Comparison of ENCODE assay signal across 12 cellular contexts in the genomic region with DNA sequence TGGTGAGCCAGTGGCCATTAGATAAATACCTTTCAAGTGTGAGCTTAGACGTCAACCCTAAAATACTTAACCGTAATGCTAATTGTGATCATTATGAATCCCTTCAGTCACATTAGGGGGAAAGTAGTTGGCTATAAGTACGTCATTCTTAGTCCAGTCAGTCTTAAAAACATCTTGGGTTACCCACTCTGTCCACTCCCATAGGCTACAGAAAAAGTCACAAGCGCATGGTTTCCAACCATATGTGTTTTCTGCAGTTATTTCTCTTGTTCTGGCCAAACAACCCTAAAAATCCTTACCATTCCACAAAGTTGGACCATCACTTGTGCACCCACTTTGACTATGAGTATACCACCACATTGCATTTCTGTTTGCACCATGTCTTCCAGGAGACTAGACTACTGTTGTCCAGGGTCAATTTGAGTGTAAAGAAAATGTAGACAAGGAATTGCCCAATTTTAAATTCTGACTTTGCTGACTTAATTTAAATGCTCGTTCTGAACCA. TPM values are rescaled to one million over a fixed set of nuclear protein-coding genes. Genes with fewer than 3 reads are reported as not detected.
A peak's percentile ranks its signal among the peaks of the same experiment; 100 is the strongest.
DNase-seq lines count a peak whose midpoint lies in the region; ATAC-seq, FAIRE-seq and TF ChIP-seq lines count a peak whose summit lies in the region.
"Had no signal": no experiment of that assay in that cellular context is flagged by ENCODE, and none has a peak within 500 bp of the region (broad histone marks: within the 10 kb centered on the region; RNA-seq: fewer than 3 reads in every experiment).

No MANE protein-coding gene starts in this region.

- no peak overlapping the region for H3K4me3 ChIP-seq in CD4-positive, alpha-beta memory T cell (ENCODE audit: low read length in 2 of 2)
- no peak overlapping the region for H3K4me3 ChIP-seq in naive thymus-derived CD4-positive, alpha-beta T cell (ENCODE audit: low read length)
- H3K4me3 ChIP-seq in small intestine (ENCODE audit: low read depth in 1 of 2, low read length in 2 of 2): no peak overlapping the region
- H3K4me3 ChIP-seq: gastroesophageal sphincter, lung had no signal

- H3K4me1 ChIP-seq in CD4-positive, alpha-beta memory T cell (ENCODE audit: insufficient read depth, low read length): peaks cover 32% of the 10 kb centered on the region
- H3K4me1 ChIP-seq in naive thymus-derived CD4-positive, alpha-beta T cell (ENCODE audit: control insufficient read depth in 2 of 2, insufficient read depth in 2 of 2, low read length in 2 of 2): peaks cover 14 to 18% of the 10 kb centered on the region in 2 donors
- peaks cover 0 to 2% of the 10 kb centered on the region in 2 donors for H3K4me1 ChIP-seq in small intestine (ENCODE audit: control insufficient read depth in 2 of 2, insufficient read depth in 1 of 2, low read depth in 1 of 2, low read length in 1 of 2)

- H3K4me1 Mint-ChIP-seq in CD4-positive, alpha-beta memory T cell: peaks cover 19 to 58% (median 37%) of the 10 kb centered on the region in 4 donors
- H3K4me1 Mint-ChIP-seq in HFFc6 (ENCODE audit: low read depth): peaks cover 41% of the 10 kb centered on the region
- H3K4me1 Mint-ChIP-seq in activated naive CD8-positive, alpha-beta T cell (ENCODE audit: low read depth): peaks cover 30% of the 10 kb centered on the region
- peaks cover 28 to 44% (median 41%) of the 10 kb centered on the region in 7 donors for H3K4me1 Mint-ChIP-seq in naive thymus-derived CD4-positive, alpha-beta T cell

- CTCF ChIA-PET in CD4-positive, alpha-beta memory T cell (lab: Charles Lee; ENCODE audit: partially characterized antibody): no interaction called here
- CTCF ChIA-PET in naive thymus-derived CD4-positive, alpha-beta T cell (lab: Charles Lee): no interaction called here

- intact Hi-C loops in CD4-positive, alpha-beta memory T cell (cut with micrococcal nuclease): no loop called here
- intact Hi-C loops in naive thymus-derived CD4-positive, alpha-beta T cell (cut with micrococcal nuclease): no loop called here

- peaks cover 29 to 58% of the 10 kb centered on the region in 2 donors for H3K36me3 Mint-ChIP-seq in CD4-positive, alpha-beta memory T cell
- peaks cover 45% of the 10 kb centered on the region for H3K36me3 Mint-ChIP-seq in HFFc6 (ENCODE audit: low read depth)
- peaks cover 33% of the 10 kb centered on the region for H3K36me3 Mint-ChIP-seq in activated naive CD8-positive, alpha-beta T cell
- peaks cover 11 to 39% (median 25%) of the 10 kb centered on the region in 5 donors for H3K36me3 Mint-ChIP-seq in naive thymus-derived CD4-positive, alpha-beta T cell

- WGBS in small intestine, 3 donors: 81 to 84% (median 83%) methylated on average over 5 of the region's 5 CpGs

- no peak for ATAC-seq in naive thymus-derived CD4-positive, alpha-beta T cell
- ATAC-seq in HG03108 (IDR thresholded peaks at IDR 0.05; ENCODE audit: unreplicated experiment): no peak
- ATAC-seq: gastroesophageal sphincter, right cardiac atrium had no signal

- no peaks in the 10 kb centered on the region for H3K9me3 ChIP-seq in CD4-positive, alpha-beta memory T cell (ENCODE audit: control insufficient read depth in 1 of 2, low read length in 2 of 2)
- H3K9me3 ChIP-seq in naive thymus-derived CD4-positive, alpha-beta T cell (ENCODE audit: control insufficient read depth in 2 of 3, low read length in 3 of 3): no peaks in the 10 kb centered on the region
- no peaks in the 10 kb centered on the region for H3K9me3 ChIP-seq in small intestine (ENCODE audit: control insufficient read depth, low read depth)
- H3K9me3 ChIP-seq: gastroesophageal sphincter had no signal

- H3K4me3 Mint-ChIP-seq in CD4-positive, alpha-beta memory T cell: peak overlapping the region in 2 of 8 donors; percentile 5 to 70
- peak overlapping the region; percentile 100; the same call in 1 of the 2 replicates for H3K4me3 Mint-ChIP-seq in HFFc6
- peak overlapping the region; percentile 98 for H3K4me3 Mint-ChIP-seq in activated naive CD8-positive, alpha-beta T cell
- peak overlapping the region in 4 of 10 donors; percentile 1 to 23 (median 6) for H3K4me3 Mint-ChIP-seq in naive thymus-derived CD4-positive, alpha-beta T cell

- peak overlapping the region in 6 of 7 donors; percentile 2 to 100 (median 80) for H3K27ac Mint-ChIP-seq in CD4-positive, alpha-beta memory T cell
- H3K27ac Mint-ChIP-seq in HFFc6: peak overlapping the region; percentile 25
- peak overlapping the region; percentile 68 for H3K27ac Mint-ChIP-seq in activated naive CD8-positive, alpha-beta T cell
- peak overlapping the region in 8 of 9 donors; percentile 0 to 98 (median 49) for H3K27ac Mint-ChIP-seq in naive thymus-derived CD4-positive, alpha-beta T cell

- no peaks in the 10 kb centered on the region for H3K27me3 ChIP-seq in CD4-positive, alpha-beta memory T cell (ENCODE audit: insufficient read depth, low read length)
- no peaks in the 10 kb centered on the region for H3K27me3 ChIP-seq in naive thymus-derived CD4-positive, alpha-beta T cell (ENCODE audit: control insufficient read depth in 2 of 2, insufficient read depth in 2 of 2, low read length in 2 of 2)
- no peaks in the 10 kb centered on the region for H3K27me3 ChIP-seq in small intestine (ENCODE audit: control insufficient read depth in 2 of 2, insufficient read depth in 2 of 2, low read length in 2 of 2)
- H3K27me3 ChIP-seq: gastroesophageal sphincter had no signal

- H3K9me3 Mint-ChIP-seq in CD4-positive, alpha-beta memory T cell: no peaks in the 10 kb centered on the region
- H3K9me3 Mint-ChIP-seq in HFFc6: 0 out of 2 replicates have a peak, but pooled peaks cover 3% of the 10 kb centered on the region
- no peaks in the 10 kb centered on the region for H3K9me3 Mint-ChIP-seq in activated naive CD8-positive, alpha-beta T cell (ENCODE audit: low read depth)
- H3K9me3 Mint-ChIP-seq in naive thymus-derived CD4-positive, alpha-beta T cell: no peaks in the 10 kb centered on the region

- H3K27me3 Mint-ChIP-seq in CD4-positive, alpha-beta memory T cell: peaks cover 0 to 4% of the 10 kb centered on the region in 2 donors
- peaks cover 7% of the 10 kb centered on the region for H3K27me3 Mint-ChIP-seq in HFFc6 (ENCODE audit: insufficient read depth)
- no peaks in the 10 kb centered on the region for H3K27me3 Mint-ChIP-seq in activated naive CD8-positive, alpha-beta T cell
- peaks cover 0 to 4% (median 0%) of the 10 kb centered on the region in 5 donors for H3K27me3 Mint-ChIP-seq in naive thymus-derived CD4-positive, alpha-beta T cell

- TF ChIP-seq CTCF in HFFc6 (IDR thresholded peaks at IDR 0.05): no peak

- POLR2A ChIA-PET in CD4-positive, alpha-beta memory T cell (lab: Charles Lee; ENCODE audit: partially characterized antibody): interaction anchor here (4.9 kb wide), 1 partner anchor 27 kb away, joined by 142 read pairs; a partner anchor contains a TSS
- POLR2A ChIA-PET in naive thymus-derived CD4-positive, alpha-beta T cell (lab: Charles Lee): interaction anchor here (5.4 to 5.9 kb wide), 2 partner anchors 22 to 28 kb away, joined by 67 to 86 read pairs; no protein-coding TSS in a partner anchor

- H3K27ac ChIP-seq in CD4-positive, alpha-beta memory T cell (ENCODE audit: low read depth, low read length): no peak overlapping the region
- H3K27ac ChIP-seq in naive thymus-derived CD4-positive, alpha-beta T cell (ENCODE audit: low read depth, low read length): no peak overlapping the region
- no peak overlapping the region for H3K27ac ChIP-seq in small intestine (ENCODE audit: low read depth in 1 of 2, low read length in 1 of 2)
- H3K27ac ChIP-seq: gastroesophageal sphincter had no signal

- H3K36me3 ChIP-seq in CD4-positive, alpha-beta memory T cell (ENCODE audit: insufficient read depth, low read length): peaks cover 23% of the 10 kb centered on the region
- peaks cover 0 to 38% (median 22%) of the 10 kb centered on the region in 3 experiments for H3K36me3 ChIP-seq in naive thymus-derived CD4-positive, alpha-beta T cell (ENCODE audit: control insufficient read depth in 2 of 3, insufficient read depth in 3 of 3, low read length in 3 of 3)
- peaks cover 2 to 15% of the 10 kb centered on the region in 2 donors for H3K36me3 ChIP-seq in small intestine (ENCODE audit: control insufficient read depth in 2 of 2, insufficient read depth in 2 of 2, low read length in 2 of 2)

- DNase-seq in CD4-positive, alpha-beta memory T cell: no peak
- DNase-seq in HFFc6: no peak
- DNase-seq in naive thymus-derived CD4-positive, alpha-beta T cell: no peak
- DNase-seq in stimulated activated CD8-positive, alpha-beta memory T cell treated with anti-CD3 and anti-CD28 coated beads, Interleukin-4, amount 100 ng/mL, for 48 hours: no peak
- no peak for DNase-seq in COR-L47 (lab: John Stamatoyannopoulos, UW)
- DNase-seq in small intestine: no peak
- DNase-seq: NCI-H1694, right cardiac atrium had no signal

- FAIRE-seq in small intestine (lab: Jason Lieb, UNC): no peak

RNA-seq across cellular contexts. Expression of a gene that starts 3.3 kb away (rescaled TPM):
- 1,000 to 10,000 TPM; 1,856 to 2,010 TPM for total RNA-seq in CD4-positive, alpha-beta memory T cell
- 1,000 to 10,000 TPM; 4,646 to 4,720 TPM for polyA plus RNA-seq in CD4-positive, alpha-beta memory T cell
- 1,000 to 10,000 TPM; 1,680 to 2,112 (median 1,953) TPM for total RNA-seq in HFFc6 (2021; fragmentation: NEBNext Ultra II Directional; extraction: Animal tissue kit (Norgen Biotek cat#: 25700))
- total RNA-seq in naive thymus-derived CD4-positive, alpha-beta T cell: 1,000 to 10,000 TPM; 1,489 to 2,250 (median 2,129) TPM
- 1,000 to 10,000 TPM; 5,933 to 6,097 TPM for polyA plus RNA-seq in naive thymus-derived CD4-positive, alpha-beta T cell
- polyA plus RNA-seq in small intestine: 1,000 to 10,000 TPM; 1,526 to 3,526 (median 3,011) TPM

RNA-seq across cellular contexts. Expression of a gene that starts 3.4 kb away (rescaled TPM):
- 1 to 10 TPM; 5.2 to 5.3 TPM for total RNA-seq in CD4-positive, alpha-beta memory T cell
- polyA plus RNA-seq in CD4-positive, alpha-beta memory T cell: 1 to 10 TPM; 3.4 to 3.8 TPM
- 10 to 100 TPM; 10.9 to 13.5 (median 11.6) TPM for total RNA-seq in HFFc6 (2021; fragmentation: NEBNext Ultra II Directional; extraction: Animal tissue kit (Norgen Biotek cat#: 25700))
- 1 to 10 TPM; 2.2 to 6.4 (median 3.2) TPM for total RNA-seq in naive thymus-derived CD4-positive, alpha-beta T cell
- 1 to 10 TPM; 3.6 to 4.3 TPM for polyA plus RNA-seq in naive thymus-derived CD4-positive, alpha-beta T cell
- 1 to 10 TPM; 4.0 to 5.1 (median 4.2) TPM for polyA plus RNA-seq in small intestine

RNA-seq across cellular contexts. Expression of a gene that starts 24.9 kb away (rescaled TPM):
- 10 to 100 TPM; 62.2 to 68.1 TPM for total RNA-seq in CD4-positive, alpha-beta memory T cell
- polyA plus RNA-seq in CD4-positive, alpha-beta memory T cell: 10 to 100 TPM; 28.1 to 70.5 TPM
- 10 to 100 TPM; 36.0 to 43.7 (median 40.9) TPM for total RNA-seq in HFFc6 (2021; fragmentation: NEBNext Ultra II Directional; extraction: Animal tissue kit (Norgen Biotek cat#: 25700))
- 10 to 100 TPM in 4 of 5 experiments, 1 to 10 TPM in 1; 6.7 to 97.7 (median 53.0) TPM for total RNA-seq in naive thymus-derived CD4-positive, alpha-beta T cell
- polyA plus RNA-seq in naive thymus-derived CD4-positive, alpha-beta T cell: 10 to 100 TPM; 25.2 to 53.4 TPM
- polyA plus RNA-seq in small intestine: 10 to 100 TPM in 1 of 3 donors, 1 to 10 TPM in 2; 8.3 to 13.0 (median 9.8) TPM

Comparison
In these comparisons a context has a peak if more than half of its experiments do, and no peak if none do; other contexts are left out.
1. H3K27ac Mint-ChIP-seq: peak in every context shown above with its lines; median percentile 80 in CD4-positive, alpha-beta memory T cell; 68 in activated naive CD8-positive, alpha-beta T cell; 49 in naive thymus-derived CD4-positive, alpha-beta T cell; 25 in HFFc6.